Comparison of ENCODE assay signal across 1 cellular context in genomic region chr12:65208957-65209654, GRCh38.
TF ChIP-seq lines count a peak whose summit lies in the region.

No MANE protein-coding gene starts in this region.

TF ChIP-seq in SK-N-SH treated with all-trans-retinoic acid at 6 μM for 48 hours, 23 proteins besides CTCF, POLR2A, EP300 and RAD21 (continued from another document):
- TF ChIP-seq, protein P1, sequence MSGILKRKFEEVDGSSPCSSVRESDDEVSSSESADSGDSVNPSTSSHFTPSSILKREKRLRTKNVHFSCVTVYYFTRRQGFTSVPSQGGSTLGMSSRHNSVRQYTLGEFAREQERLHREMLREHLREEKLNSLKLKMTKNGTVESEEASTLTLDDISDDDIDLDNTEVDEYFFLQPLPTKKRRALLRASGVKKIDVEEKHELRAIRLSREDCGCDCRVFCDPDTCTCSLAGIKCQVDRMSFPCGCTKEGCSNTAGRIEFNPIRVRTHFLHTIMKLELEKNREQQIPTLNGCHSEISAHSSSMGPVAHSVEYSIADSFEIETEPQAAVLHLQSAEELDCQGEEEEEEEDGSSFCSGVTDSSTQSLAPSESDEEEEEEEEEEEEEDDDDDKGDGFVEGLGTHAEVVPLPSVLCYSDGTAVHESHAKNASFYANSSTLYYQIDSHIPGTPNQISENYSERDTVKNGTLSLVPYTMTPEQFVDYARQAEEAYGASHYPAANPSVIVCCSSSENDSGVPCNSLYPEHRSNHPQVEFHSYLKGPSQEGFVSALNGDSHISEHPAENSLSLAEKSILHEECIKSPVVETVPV (CRISPR knock-in tag; IDR thresholded peaks at IDR 0.05) = no peak
- TF ChIP-seq ZNF70 (CRISPR knock-in tag; IDR thresholded peaks at IDR 0.05) (no peak), RARB (CRISPR knock-in tag; IDR thresholded peaks at IDR 0.05) (no peak), TCF4 (CRISPR knock-in tag; IDR thresholded peaks at IDR 0.05; ENCODE audit: borderline replicate concordance) (no peak)
